Comparison of ENCODE assay signal across 1 cellular context in the genomic region with DNA sequence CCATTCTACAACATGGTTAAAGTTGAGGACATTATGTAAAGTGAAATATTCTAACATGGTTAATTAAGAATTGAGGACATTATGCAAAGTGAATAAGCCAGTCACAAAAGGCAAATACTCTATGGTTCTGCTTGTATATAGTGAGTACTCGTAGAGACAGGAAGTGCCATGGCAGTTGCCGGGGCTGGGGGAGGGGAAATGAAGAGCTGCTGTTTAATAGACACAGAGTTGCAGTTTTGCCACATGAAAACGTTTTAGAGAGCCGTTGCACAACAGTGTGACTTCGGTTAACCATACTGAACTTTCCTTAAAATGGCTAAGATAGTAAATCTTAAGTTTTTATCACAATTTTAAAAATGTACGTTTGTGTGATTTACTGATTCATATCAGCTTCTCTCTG.
TF ChIP-seq lines count a peak whose summit lies in the region.

No MANE protein-coding gene starts in this region.

TF ChIP-seq in GM23338, 12 proteins besides CTCF, POLR2A, EP300 and RAD21 (continued from another document):
- TF ChIP-seq, protein P1, sequence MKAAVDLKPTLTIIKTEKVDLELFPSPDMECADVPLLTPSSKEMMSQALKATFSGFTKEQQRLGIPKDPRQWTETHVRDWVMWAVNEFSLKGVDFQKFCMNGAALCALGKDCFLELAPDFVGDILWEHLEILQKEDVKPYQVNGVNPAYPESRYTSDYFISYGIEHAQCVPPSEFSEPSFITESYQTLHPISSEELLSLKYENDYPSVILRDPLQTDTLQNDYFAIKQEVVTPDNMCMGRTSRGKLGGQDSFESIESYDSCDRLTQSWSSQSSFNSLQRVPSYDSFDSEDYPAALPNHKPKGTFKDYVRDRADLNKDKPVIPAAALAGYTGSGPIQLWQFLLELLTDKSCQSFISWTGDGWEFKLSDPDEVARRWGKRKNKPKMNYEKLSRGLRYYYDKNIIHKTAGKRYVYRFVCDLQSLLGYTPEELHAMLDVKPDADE (IDR thresholded peaks at IDR 0.05) = no peak
- TF ChIP-seq POLR2AphosphoS5 (IDR thresholded peaks at IDR 0.05; ENCODE audit: low read depth) = no peak
- TF ChIP-seq CREB1 (CRISPR knock-in tag; IDR thresholded peaks at IDR 0.05; ENCODE audit: low read depth) = no peak
- no peak for TF ChIP-seq ZNF331 (CRISPR knock-in tag; IDR thresholded peaks at IDR 0.05; ENCODE audit: low read depth)
